8 cellular contexts compared by ENCODE assay signal in genomic region chr3:157865449-157865862, GRCh38.
DNase-seq lines count a peak whose midpoint lies in the region; ATAC-seq and TF ChIP-seq lines count a peak whose summit lies in the region.

No MANE protein-coding gene starts in this region.

- H3K4me1 Mint-ChIP-seq in GM23338, result peaks cover 9% of the 10 kb centered on the region; the same call in 2 of the 3 replicates

- TF ChIP-seq CTCF in cardiac muscle cell (IDR thresholded peaks at IDR 0.05; ENCODE audit: low read depth, low read length) (peak; percentile 56), GM23338 (conservative IDR thresholded peaks at IDR 0.05; ENCODE audit: low read depth in 2 of 2) (peak; percentile 96 to 98), KMS-11 (conservative IDR thresholded peaks at IDR 0.05; ENCODE audit: low read depth, low read length) (peak; percentile 90), fibroblast of the aortic adventitia (IDR thresholded peaks at IDR 0.05; ENCODE audit: insufficient read depth, low read length) (peak; percentile 36)

- H3K36me3 Mint-ChIP-seq in GM23338 (ENCODE audit: low read depth), result no peaks in the 10 kb centered on the region

- no peaks in the 10 kb centered on the region for H3K9me3 Mint-ChIP-seq in GM23338

- H3K79me2 ChIP-seq in GM23338 (replicated peaks; ENCODE audit: insufficient read depth), result no peaks in the 10 kb centered on the region
- H3K79me2 ChIP-seq in KMS-11 (ENCODE audit: insufficient read depth, low read depth), result no peaks in the 10 kb centered on the region

- no peak overlapping the region for H3K4me3 Mint-ChIP-seq in GM23338

- H4K20me1 ChIP-seq in GM23338 (replicated peaks; ENCODE audit: insufficient read depth) (no peaks in the 10 kb centered on the region), KMS-11 (ENCODE audit: insufficient read depth) (no peaks in the 10 kb centered on the region)

- H3K27ac ChIP-seq in cardiac muscle cell, result no peak overlapping the region
- H3K27ac ChIP-seq in GM23338 (ENCODE audit: low read depth), result no peak overlapping the region
- no peak overlapping the region for H3K27ac ChIP-seq in KMS-11

- H3K9me2 ChIP-seq in GM23338 (ENCODE audit: insufficient read depth), result peaks cover 17% of the 10 kb centered on the region; the same call in 1 of the 2 replicates

- DNase-seq in cardiac muscle cell (ENCODE audit: low read depth in 1 of 2, low spot score in 1 of 2) (peak; percentile 9 to 19), Right ventricle myocardium inferior (ENCODE audit: missing footprints) (no peak), GM23338 (ENCODE audit: low spot score) (peak; percentile 74), fibroblast of the aortic adventitia (ENCODE audit: low read depth) (no peak)
- DNase-seq in activated CD4-positive, CD25-positive, alpha-beta regulatory T cell treated with anti-CD3 and anti-CD28 coated beads, Interleukin-2, amount 50 U/mL, for 72 hours, result peak; percentile 46
- DNase-seq in stimulated activated CD4-positive, alpha-beta T cell treated with anti-CD3 and anti-CD28 coated beads, TNF-alpha, amount 100 ng/mL, for 48 hours (ENCODE audit: low read depth in 3 of 3), result peak in 2 of 3 donors; percentile 3 to 7

- H3K4me1 ChIP-seq in cardiac muscle cell (ENCODE audit: low read depth), result no peaks in the 10 kb centered on the region
- peaks cover 6% of the 10 kb centered on the region; the same call in 1 of the 2 replicates for H3K4me1 ChIP-seq in GM23338 (ENCODE audit: insufficient read depth)
- no peaks in the 10 kb centered on the region for H3K4me1 ChIP-seq in KMS-11 (ENCODE audit: low read depth, poor library complexity, severe bottlenecking)

- no peaks in the 10 kb centered on the region for H3F3A ChIP-seq in GM23338 (replicated peaks; ENCODE audit: low read depth)

- no peak overlapping the region for H3K4me2 ChIP-seq in GM23338
- no peak overlapping the region for H3K4me2 ChIP-seq in KMS-11

- intact Hi-C loops in Right ventricle myocardium inferior (cut with DNase I), result no loop called here

- H3K27me3 Mint-ChIP-seq in GM23338 (ENCODE audit: insufficient read depth, low read depth, poor library complexity), result no peaks in the 10 kb centered on the region

- H3K27ac Mint-ChIP-seq in GM23338, result no peak overlapping the region

- H3K27me3 ChIP-seq in cardiac muscle cell, result no peaks in the 10 kb centered on the region
- H3K27me3 ChIP-seq in GM23338 (ENCODE audit: insufficient read depth), result no peaks in the 10 kb centered on the region
- H3K27me3 ChIP-seq in KMS-11 (ENCODE audit: insufficient read depth, low read depth), result no peaks in the 10 kb centered on the region

- ATAC-seq in Right ventricle myocardium inferior, result no peak
- ATAC-seq in GM23338, result peak; percentile 99
- ATAC-seq in GM19455 (IDR thresholded peaks at IDR 0.05; ENCODE audit: unreplicated experiment), result no peak

- H2AFZ ChIP-seq in GM23338 (peak overlapping the region; percentile 53; the same call in 1 of the 2 replicates), KMS-11 (ENCODE audit: low read depth) (no peak overlapping the region)

- H3K4me3 ChIP-seq in cardiac muscle cell, result no peak overlapping the region
- no peak overlapping the region for H3K4me3 ChIP-seq in GM23338
- no peak overlapping the region for H3K4me3 ChIP-seq in KMS-11 (IDR thresholded peaks at IDR 0.05; ENCODE audit: insufficient read depth, low read depth, low read length)
- H3K4me3 ChIP-seq in fibroblast of the aortic adventitia (ENCODE audit: low read depth, low read length), result no peak overlapping the region

- no peaks in the 10 kb centered on the region for H3K9me3 ChIP-seq in cardiac muscle cell (ENCODE audit: low read depth)

- H3K9ac ChIP-seq in KMS-11, result no peak overlapping the region

- H3K36me3 ChIP-seq in cardiac muscle cell (no peaks in the 10 kb centered on the region), GM23338 (ENCODE audit: insufficient read depth) (no peaks in the 10 kb centered on the region), KMS-11 (ENCODE audit: insufficient read depth) (no peaks in the 10 kb centered on the region)

TF ChIP-seq in GM23338, 12 proteins besides CTCF, POLR2A, EP300 and RAD21 (continues in another document):
- TF ChIP-seq EZH2 (IDR thresholded peaks at IDR 0.05; ENCODE audit: low read depth, unreplicated experiment) (no peak), REST (IDR thresholded peaks at IDR 0.05; ENCODE audit: unreplicated experiment) (no peak), ETS1 (IDR thresholded peaks at IDR 0.05) (no peak), CREB1 (CRISPR knock-in tag; IDR thresholded peaks at IDR 0.05; ENCODE audit: low read depth) (no peak), POLR2AphosphoS5 (IDR thresholded peaks at IDR 0.05; ENCODE audit: low read depth) (no peak), EZH2phosphoT487 (IDR thresholded peaks at IDR 0.05; ENCODE audit: unreplicated experiment) (no peak), ZNF114 (CRISPR knock-in tag; IDR thresholded peaks at IDR 0.05) (no peak), JUNB (IDR thresholded peaks at IDR 0.05; ENCODE audit: unreplicated experiment) (no peak), ZNF331 (CRISPR knock-in tag; IDR thresholded peaks at IDR 0.05; ENCODE audit: low read depth) (no peak)

Comparison
In these comparisons a context has a peak if more than half of its experiments do, and no peak if none do; other contexts are left out.
1. DNase-seq: peak in cardiac muscle cell (2 of 2), GM23338 (single experiment), activated CD4-positive, CD25-positive, alpha-beta regulatory T cell treated with anti-CD3 and anti-CD28 coated beads, Interleukin-2, amount 50 U/mL, for 72 hours (single experiment) and stimulated activated CD4-positive, alpha-beta T cell treated with anti-CD3 and anti-CD28 coated beads, TNF-alpha, amount 100 ng/mL, for 48 hours (2 of 3); none in Right ventricle myocardium inferior (single experiment) and fibroblast of the aortic adventitia (single experiment).
2. CTCF ChIP-seq: peak in every context shown above with its lines; median percentile 97 in GM23338; 90 in KMS-11; 56 in cardiac muscle cell; 36 in fibroblast of the aortic adventitia.